8 cellular contexts compared by ENCODE assay signal in genomic region chr1:185156321-185156853, GRCh38. TPM values are rescaled to one million over a fixed set of nuclear protein-coding genes. Genes with fewer than 3 reads are reported as not detected.
DNase-seq lines count a peak whose midpoint lies in the region; ATAC-seq and TF ChIP-seq lines count a peak whose summit lies in the region.

No MANE protein-coding gene starts in this region.

- peaks cover 54% of the 10 kb centered on the region for H3K4me1 Mint-ChIP-seq in activated T-helper 1 cell treated with anti-CD3 and anti-CD28 coated beads, Interleukin-12 subunit alpha, Interleukin-12 subunit beta, Interleukin-2, Interleukin-4 antibody, amounts not matched to agents 30 ng/mL and 10 ng/mL and 1 ng/mL, durations not matched to agents 14 hours and 24 hours and 36 hours (ENCODE audit: low read depth)

- H3K36me3 ChIP-seq in HUES48 (ENCODE audit: control insufficient read depth, insufficient read depth, low read length), result no peaks in the 10 kb centered on the region

- peak overlapping the region; percentile 92 for H3K4me3 ChIP-seq in HUES48 (ENCODE audit: low read depth, low read length)
- peak overlapping the region; percentile 93 for H3K4me3 ChIP-seq in retinal pigment epithelial cell (ENCODE audit: low read length)

- peaks cover 6% of the 10 kb centered on the region for H3K4me1 ChIP-seq in HUES48 (ENCODE audit: control insufficient read depth, insufficient read depth, low read length)

- intact Hi-C loops in activated T-helper 1 cell treated with anti-CD3 and anti-CD28 coated beads, Interleukin-12 subunit alpha, Interleukin-12 subunit beta, Interleukin-2, Interleukin-4 antibody, amounts not matched to agents 30 ng/mL and 10 ng/mL and 1 ng/mL, durations not matched to agents 14 hours and 24 hours and 36 hours (cut with micrococcal nuclease), result loop anchor here (2.0 to 10.0 kb wide), 14 partner anchors 184 to 1686 kb away; partner anchors contain the start of genes ARPC5, C1orf21 and TSEN15
- intact Hi-C loops in left ventricle myocardium superior (cut with micrococcal nuclease), result no loop called here

- no peaks in the 10 kb centered on the region for H3K27me3 Mint-ChIP-seq in activated T-helper 1 cell treated with anti-CD3 and anti-CD28 coated beads, Interleukin-12 subunit alpha, Interleukin-12 subunit beta, Interleukin-2, Interleukin-4 antibody, amounts not matched to agents 30 ng/mL and 10 ng/mL and 1 ng/mL, durations not matched to agents 14 hours and 24 hours and 36 hours (ENCODE audit: insufficient read depth)

- H3K27ac ChIP-seq in HUES48 (ENCODE audit: low read depth, low read length), result peak overlapping the region; percentile 97

- ATAC-seq in GM21526 (IDR thresholded peaks at IDR 0.05; ENCODE audit: low FRiP score, unreplicated experiment), result peak; percentile 25
- peak; percentile 56 for ATAC-seq in left ventricle myocardium superior

- peak; percentile 63 for DNase-seq in DMS 273 (lab: John Stamatoyannopoulos, UW; ENCODE audit: unreplicated experiment)
- DNase-seq in DMS 273 treated with DMSO at 0.1 percent for 48 hours (lab: John Stamatoyannopoulos, UW), result no peak
- no peak for DNase-seq in activated T-helper 1 cell treated with anti-CD3 and anti-CD28 coated beads, Interleukin-12 subunit alpha, Interleukin-12 subunit beta, Interleukin-2, Interleukin-4 antibody, amounts not matched to agents 30 ng/mL and 10 ng/mL and 1 ng/mL, durations not matched to agents 14 hours and 24 hours and 36 hours (ENCODE audit: low spot score)
- no peak for DNase-seq in left ventricle myocardium superior
- no peak for DNase-seq in retinal pigment epithelial cell (ENCODE audit: low read depth)
- no peak for DNase-seq in T-helper 9 cell

- no peaks in the 10 kb centered on the region for H3K9me3 Mint-ChIP-seq in activated T-helper 1 cell treated with anti-CD3 and anti-CD28 coated beads, Interleukin-12 subunit alpha, Interleukin-12 subunit beta, Interleukin-2, Interleukin-4 antibody, amounts not matched to agents 30 ng/mL and 10 ng/mL and 1 ng/mL, durations not matched to agents 14 hours and 24 hours and 36 hours

- peak overlapping the region; percentile 97 for H3K27ac Mint-ChIP-seq in activated T-helper 1 cell treated with anti-CD3 and anti-CD28 coated beads, Interleukin-12 subunit alpha, Interleukin-12 subunit beta, Interleukin-2, Interleukin-4 antibody, amounts not matched to agents 30 ng/mL and 10 ng/mL and 1 ng/mL, durations not matched to agents 14 hours and 24 hours and 36 hours

- peak overlapping the region; percentile 98 for H3K4me3 Mint-ChIP-seq in activated T-helper 1 cell treated with anti-CD3 and anti-CD28 coated beads, Interleukin-12 subunit alpha, Interleukin-12 subunit beta, Interleukin-2, Interleukin-4 antibody, amounts not matched to agents 30 ng/mL and 10 ng/mL and 1 ng/mL, durations not matched to agents 14 hours and 24 hours and 36 hours

- peak overlapping the region; percentile 89 for H3K9ac ChIP-seq in HUES48 (ENCODE audit: low read depth, low read length)

- no peaks in the 10 kb centered on the region for H3K9me3 ChIP-seq in HUES48 (ENCODE audit: control insufficient read depth, insufficient read depth, low read length)

- peaks cover 10% of the 10 kb centered on the region for H3K36me3 Mint-ChIP-seq in activated T-helper 1 cell treated with anti-CD3 and anti-CD28 coated beads, Interleukin-12 subunit alpha, Interleukin-12 subunit beta, Interleukin-2, Interleukin-4 antibody, amounts not matched to agents 30 ng/mL and 10 ng/mL and 1 ng/mL, durations not matched to agents 14 hours and 24 hours and 36 hours (ENCODE audit: low read depth)

- no peak for TF ChIP-seq CTCF in retinal pigment epithelial cell (conservative IDR thresholded peaks at IDR 0.05; ENCODE audit: low read depth, low read length)

- H3K27me3 ChIP-seq in HUES48 (ENCODE audit: control insufficient read depth, insufficient read depth, low read length), result no peaks in the 10 kb centered on the region

RNA-seq across cellular contexts. Expression of gene TRMT1L, which starts 0.4 kb away (rescaled TPM):
- total RNA-seq in activated T-helper 1 cell treated with anti-CD3 and anti-CD28 coated beads, Interleukin-12 subunit alpha, Interleukin-12 subunit beta, Interleukin-2, Interleukin-4 antibody, amounts not matched to agents 30 ng/mL and 10 ng/mL and 1 ng/mL, durations not matched to agents 14 hours and 24 hours and 36 hours, result 16.7 and 21.9 TPM in 2 replicates
- total RNA-seq in left ventricle myocardium superior, result 25.2 TPM

RNA-seq across cellular contexts. Expression of gene SWT1, which starts 0.6 kb away (rescaled TPM):
- total RNA-seq in activated T-helper 1 cell treated with anti-CD3 and anti-CD28 coated beads, Interleukin-12 subunit alpha, Interleukin-12 subunit beta, Interleukin-2, Interleukin-4 antibody, amounts not matched to agents 30 ng/mL and 10 ng/mL and 1 ng/mL, durations not matched to agents 14 hours and 24 hours and 36 hours, result 1.3 and 2.3 TPM in 2 replicates
- total RNA-seq in left ventricle myocardium superior, result 6.8 TPM
